11 cellular contexts compared by ENCODE assay signal in genomic region chr12:52181757-52182156, GRCh38. TPM values are rescaled to one million over a fixed set of nuclear protein-coding genes. Genes with fewer than 3 reads are reported as not detected.
DNase-seq lines count a peak whose midpoint lies in the region; ATAC-seq and TF ChIP-seq lines count a peak whose summit lies in the region.
"Had no signal": no experiment of that assay in that cellular context is flagged by ENCODE, and none has a peak within 500 bp of the region (broad histone marks: within the 10 kb centered on the region; RNA-seq: fewer than 3 reads in every experiment).

No MANE protein-coding gene starts in this region.

- H3K27me3 ChIP-seq in cardiac muscle cell: no peaks in the 10 kb centered on the region
- no peaks in the 10 kb centered on the region for H3K27me3 ChIP-seq in prostate gland (replicated peaks; ENCODE audit: insufficient read depth)

- peaks cover 6% of the 10 kb centered on the region for H3K4me1 Mint-ChIP-seq in stimulated activated naive CD8-positive, alpha-beta T cell treated with anti-CD3 and anti-CD28 coated beads, Interleukin-15, amount 100 ng/mL, for 72 hours
- peaks cover 5% of the 10 kb centered on the region for H3K4me1 Mint-ChIP-seq in activated T-cell treated with anti-CD3 and anti-CD28 coated beads, Interleukin-2, amount 50 U/mL, for 72 hours (ENCODE audit: low read depth)

- H3K36me3 Mint-ChIP-seq in activated T-cell treated with anti-CD3 and anti-CD28 coated beads, Interleukin-2, amount 50 U/mL, for 72 hours (ENCODE audit: insufficient read depth in 2 of 2): no peaks in the 10 kb centered on the region
- H3K36me3 Mint-ChIP-seq: activated naive CD4-positive, alpha-beta T cell treated with anti-CD3 and anti-CD28 coated beads, Interleukin-2, amount 50 U/mL, for 72 hours had no signal

- peak; percentile 73 to 85 for DNase-seq in cardiac muscle cell (ENCODE audit: low read depth in 1 of 2, low spot score in 1 of 2)
- DNase-seq in Right ventricle myocardium superior: no peak
- DNase-seq in NCI-H748 (lab: John Stamatoyannopoulos, UW; ENCODE audit: unreplicated experiment): peak; percentile 61
- DNase-seq in fibroblast of mammary gland (ENCODE audit: low read depth): peak; percentile 66
- no peak for DNase-seq in SW480 (ENCODE audit: low spot score)
- DNase-seq in stimulated activated naive CD8-positive, alpha-beta T cell treated with anti-CD3 and anti-CD28 coated beads, Interleukin-15, amount 100 ng/mL, for 72 hours: no peak
- DNase-seq in prostate gland (ENCODE audit: low spot score): no peak
- no peak for DNase-seq in activated T-cell treated with anti-CD3 and anti-CD28 coated beads, Interleukin-2, amount 50 U/mL, for 72 hours
- DNase-seq: activated CD4-positive, CD25-positive, alpha-beta regulatory T cell; C1 segment of cervical spinal cord had no signal

- TF ChIP-seq CTCF in cardiac muscle cell (IDR thresholded peaks at IDR 0.05; ENCODE audit: low read depth, low read length) (no peak), fibroblast of mammary gland (conservative IDR thresholded peaks at IDR 0.05; ENCODE audit: control insufficient read depth, insufficient read depth, low read depth, low read length) (no peak), prostate gland (IDR thresholded peaks at IDR 0.05) (no peak)

- H3K9me3 ChIP-seq in cardiac muscle cell (ENCODE audit: low read depth) (no peaks in the 10 kb centered on the region), prostate gland (no peaks in the 10 kb centered on the region)

- H3K27me3 Mint-ChIP-seq in stimulated activated naive CD8-positive, alpha-beta T cell treated with anti-CD3 and anti-CD28 coated beads, Interleukin-15, amount 100 ng/mL, for 72 hours: no peaks in the 10 kb centered on the region
- H3K27me3 Mint-ChIP-seq in activated T-cell treated with anti-CD3 and anti-CD28 coated beads, Interleukin-2, amount 50 U/mL, for 72 hours (ENCODE audit: low read depth): no peaks in the 10 kb centered on the region

- no peak for TF ChIP-seq POLR2A in prostate gland (IDR thresholded peaks at IDR 0.05)

- H3K27ac Mint-ChIP-seq in stimulated activated naive CD8-positive, alpha-beta T cell treated with anti-CD3 and anti-CD28 coated beads, Interleukin-15, amount 100 ng/mL, for 72 hours: no peak overlapping the region
- H3K27ac Mint-ChIP-seq in activated T-cell treated with anti-CD3 and anti-CD28 coated beads, Interleukin-2, amount 50 U/mL, for 72 hours: no peak overlapping the region
- H3K27ac Mint-ChIP-seq: activated naive CD4-positive, alpha-beta T cell treated with anti-CD3 and anti-CD28 coated beads, Interleukin-2, amount 50 U/mL, for 72 hours had no signal

- H3K4me1 ChIP-seq in cardiac muscle cell (ENCODE audit: low read depth) (peaks cover 19% of the 10 kb centered on the region), prostate gland (replicated peaks) (no peaks in the 10 kb centered on the region)

- no peak for ATAC-seq in Right ventricle myocardium superior (ENCODE audit: poor library complexity)
- no peak for ATAC-seq in stimulated activated naive CD8-positive, alpha-beta T cell treated with anti-CD3 and anti-CD28 coated beads, Interleukin-15, amount 100 ng/mL, for 72 hours
- ATAC-seq in activated T-cell treated with anti-CD3 and anti-CD28 coated beads, Interleukin-2, amount 50 U/mL, for 72 hours (replicated peaks in 1 of 2): no peak
- ATAC-seq: activated naive CD4-positive, alpha-beta T cell treated with anti-CD3 and anti-CD28 coated beads, Interleukin-2, amount 50 U/mL, for 72 hours had no signal

- 43% methylated on average over 9 of the region's 9 CpGs for WGBS in prostate gland

- H3K4me3 Mint-ChIP-seq in stimulated activated naive CD8-positive, alpha-beta T cell treated with anti-CD3 and anti-CD28 coated beads, Interleukin-15, amount 100 ng/mL, for 72 hours: no peak overlapping the region
- no peak overlapping the region for H3K4me3 Mint-ChIP-seq in activated T-cell treated with anti-CD3 and anti-CD28 coated beads, Interleukin-2, amount 50 U/mL, for 72 hours

- intact Hi-C loops in Right ventricle myocardium superior (cut with DNase I) (no loop called here), prostate gland (cut with DNase I) (no loop called here)

- no peaks in the 10 kb centered on the region for H3K9me3 Mint-ChIP-seq in stimulated activated naive CD8-positive, alpha-beta T cell treated with anti-CD3 and anti-CD28 coated beads, Interleukin-15, amount 100 ng/mL, for 72 hours
- no peaks in the 10 kb centered on the region for H3K9me3 Mint-ChIP-seq in activated T-cell treated with anti-CD3 and anti-CD28 coated beads, Interleukin-2, amount 50 U/mL, for 72 hours
- H3K9me3 Mint-ChIP-seq: activated naive CD4-positive, alpha-beta T cell treated with anti-CD3 and anti-CD28 coated beads, Interleukin-2, amount 50 U/mL, for 72 hours had no signal

- no peak overlapping the region for H3K4me3 ChIP-seq in cardiac muscle cell
- no peak overlapping the region for H3K4me3 ChIP-seq in fibroblast of mammary gland (ENCODE audit: control insufficient read depth, low read depth, low read length)
- H3K4me3 ChIP-seq in prostate gland: no peak overlapping the region

- H3K36me3 ChIP-seq in cardiac muscle cell: no peaks in the 10 kb centered on the region
- H3K36me3 ChIP-seq in prostate gland: no peaks in the 10 kb centered on the region

- peak overlapping the region; percentile 49 for H3K27ac ChIP-seq in cardiac muscle cell
- H3K27ac ChIP-seq in prostate gland: no peak overlapping the region

RNA-seq across cellular contexts. Expression of gene KRT80, which starts 10.1 kb away (rescaled TPM):
- total RNA-seq in cardiac muscle cell: not detected in 2 replicates
- polyA plus RNA-seq in cardiac muscle cell: not detected in 2 replicates
- total RNA-seq in Right ventricle myocardium superior: not detected
- total RNA-seq in prostate gland: 1 to 10 TPM; 1.9 to 3.7 TPM
- not detected for total RNA-seq in activated T-cell treated with anti-CD3 and anti-CD28 coated beads, Interleukin-2, amount 50 U/mL, for 72 hours
- total RNA-seq: activated naive CD4-positive, alpha-beta T cell treated with anti-CD3 and anti-CD28 coated beads, Interleukin-2, amount 50 U/mL, for 72 hours had no signal

RNA-seq across cellular contexts. Expression of gene KRT7, which starts 51.3 kb away (rescaled TPM):
- total RNA-seq in cardiac muscle cell: 0.21 and 0.36 TPM in 2 replicates
- polyA plus RNA-seq in cardiac muscle cell: 0.50 TPM in 1 of 2 replicates, not detected in the other
- 0.59 TPM for total RNA-seq in Right ventricle myocardium superior
- total RNA-seq in prostate gland: 100 to 1,000 TPM in 1 of 2 donors, 10 to 100 TPM in 1; 53.1 to 151 TPM
- 10 to 100 TPM; 23.1 to 25.4 TPM for total RNA-seq in activated T-cell treated with anti-CD3 and anti-CD28 coated beads, Interleukin-2, amount 50 U/mL, for 72 hours

Comparison
In these comparisons a context has a peak if more than half of its experiments do, and no peak if none do; other contexts are left out.
1. DNase-seq: peak in cardiac muscle cell (2 of 2), NCI-H748 (single experiment) and fibroblast of mammary gland (single experiment); none in Right ventricle myocardium superior (single experiment), SW480 (single experiment), stimulated activated naive CD8-positive, alpha-beta T cell treated with anti-CD3 and anti-CD28 coated beads, Interleukin-15, amount 100 ng/mL, for 72 hours (0 of 2), prostate gland (single experiment) and activated T-cell treated with anti-CD3 and anti-CD28 coated beads, Interleukin-2, amount 50 U/mL, for 72 hours (0 of 2).
2. RNA of gene KRT7, which starts 51.3 kb away (total RNA-seq): 53.1 to 151 TPM in prostate gland and 23.1 to 25.4 TPM in activated T-cell treated with anti-CD3 and anti-CD28 coated beads, Interleukin-2, amount 50 U/mL, for 72 hours; 0.59 TPM in Right ventricle myocardium superior (single experiment) and 0.21 to 0.36 TPM in cardiac muscle cell; every median in the first group is over 10 times any median in the second.